ENCODE assay signal across 14 cellular contexts in the genomic region with DNA sequence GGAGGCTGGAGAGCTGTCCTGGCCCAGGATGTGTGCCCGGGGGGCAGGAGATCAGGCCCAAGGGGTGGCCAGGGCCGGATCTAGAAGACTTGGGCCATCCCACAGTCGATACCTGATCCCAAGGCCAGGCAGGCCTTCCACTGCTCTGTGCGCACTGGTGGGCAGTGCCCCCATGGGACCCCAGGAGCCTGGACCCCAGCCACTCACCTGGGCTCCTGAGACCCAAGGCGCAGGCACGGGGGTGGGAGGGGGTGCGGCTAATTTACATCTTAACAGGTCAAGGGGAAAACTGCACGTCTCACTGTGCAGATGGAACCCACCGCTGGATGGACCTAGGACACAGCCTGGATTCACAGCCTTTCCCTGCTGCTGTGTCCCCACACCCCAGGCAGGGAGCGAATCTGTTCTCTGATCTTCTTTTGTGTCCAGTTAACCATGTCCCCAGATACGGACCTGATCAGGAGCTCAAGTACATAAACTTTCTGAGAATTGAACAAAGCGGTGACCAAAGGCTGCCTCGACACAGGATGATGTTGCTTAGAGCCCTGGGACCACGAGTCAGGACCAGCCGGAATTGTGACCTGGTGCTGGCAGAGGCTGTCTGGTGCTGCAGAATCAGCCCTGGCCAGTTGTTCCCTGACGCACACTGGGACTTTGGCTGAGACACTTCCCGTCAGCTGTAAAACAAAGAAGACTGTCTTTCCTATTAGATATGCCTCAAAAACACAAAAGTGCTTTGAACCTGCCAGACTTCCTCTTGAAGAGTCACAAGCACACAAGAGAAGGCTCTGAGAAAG.
DNase-seq lines count a peak whose midpoint lies in the region; ATAC-seq, FAIRE-seq and TF ChIP-seq lines count a peak whose summit lies in the region.
"Had no signal": no experiment of that assay in that cellular context is flagged by ENCODE, and none has a peak within 500 bp of the region (broad histone marks: within the 10 kb centered on the region; RNA-seq: fewer than 3 reads in every experiment).

No MANE protein-coding gene starts in this region.

- WGBS in heart left ventricle, 4 donors = 65 to 78% (median 72%) methylated on average over 13 to 17 of the region's 17 CpGs
- 88% methylated on average over 17 of the region's 17 CpGs; no CpG with 5 or more reads in 1 of the 2 experiments for WGBS in H1 (ENCODE audit: extremely low coverage in 1 of 2, insufficient coverage in 1 of 2, insufficient read length in 1 of 2, insufficient replicate concordance in 2 of 2, low coverage in 1 of 2, low lambda C conversion rate in 2 of 2, missing lambda C conversion rate in 1 of 2), 2 experiments
- WGBS in mesodermal cell (ENCODE audit: insufficient coverage in 2 of 2), 2 experiments = 89 to 91% methylated on average over 14 to 15 of the region's 17 CpGs

- no peak for TF ChIP-seq EP300 in H1 (IDR thresholded peaks at IDR 0.05; ENCODE audit: borderline replicate concordance in 1 of 2, low read depth in 2 of 2, low read length in 2 of 2)

- H3K4me1 ChIP-seq in heart left ventricle (peaks cover 0 to 6% (median 0%) of the 10 kb centered on the region in 12 donors), H1 (replicated peaks in 1 of 4; ENCODE audit: control insufficient read depth in 3 of 4, insufficient read depth in 4 of 4, low read length in 3 of 4) (0 out of 7 replicates have a peak, but pooled peaks cover 0 to 2% (median 0%) of the 10 kb centered on the region in 4 experiments), mesodermal cell (ENCODE audit: control insufficient read depth, insufficient read depth, low read length, poor library complexity, severe bottlenecking) (peaks cover 17% of the 10 kb centered on the region), upper lobe of right lung (no peaks in the 10 kb centered on the region)
- H3K4me1 ChIP-seq: uterus had no signal

- H2BK120ac ChIP-seq in H1 (replicated peaks; ENCODE audit: low read depth, low read length) = no peak overlapping the region

- H3K27me3 ChIP-seq in heart left ventricle (no peaks in the 10 kb centered on the region), H1 (replicated peaks in 1 of 4; ENCODE audit: control insufficient read depth in 3 of 4, extremely low read depth in 1 of 4, insufficient read depth in 3 of 4, low read length in 3 of 4) (no peaks in the 10 kb centered on the region), upper lobe of right lung (peaks cover 4% of the 10 kb centered on the region)
- H3K27me3 ChIP-seq: uterus had no signal

- no peaks in the 10 kb centered on the region for H3K36me3 Mint-ChIP-seq in activated T-helper 2 cell treated with anti-CD3 and anti-CD28 coated beads, Interferon-gamma antibody, Interleukin-2, Interleukin-4, amounts not matched to agents 10 μg/mL and 5 μg/mL and 100 μg/mL, durations not matched to agents 14 hours and 24 hours and 36 hours (ENCODE audit: low read depth)
- H3K36me3 Mint-ChIP-seq: mesothelial cell of epicardium had no signal

- no peak overlapping the region for H2AFZ ChIP-seq in H1 (ENCODE audit: low read length)

- H3K14ac ChIP-seq in H1 (ENCODE audit: insufficient read length) = no peak overlapping the region

- H2BK20ac ChIP-seq in H1 (ENCODE audit: low read length) = no peak overlapping the region

- TF ChIP-seq POLR2A in heart left ventricle (IDR thresholded peaks at IDR 0.05) = no peak
- TF ChIP-seq POLR2A in H1 (IDR thresholded peaks at IDR 0.05; ENCODE audit: control extremely low read depth in 1 of 2, low read depth in 2 of 2, low read length in 2 of 2) = no peak

- H3K27me3 Mint-ChIP-seq in activated T-helper 2 cell treated with anti-CD3 and anti-CD28 coated beads, Interferon-gamma antibody, Interleukin-2, Interleukin-4, amounts not matched to agents 10 μg/mL and 5 μg/mL and 100 μg/mL, durations not matched to agents 14 hours and 24 hours and 36 hours (ENCODE audit: low read depth) = peaks cover 51% of the 10 kb centered on the region

- no peak overlapping the region for H3K4ac ChIP-seq in H1 (replicated peaks; ENCODE audit: insufficient read length, low read depth, low read length)

- H3K56ac ChIP-seq in H1 (replicated peaks; ENCODE audit: insufficient read length, low read depth, low read length) = no peak overlapping the region

- H4K8ac ChIP-seq in H1 (ENCODE audit: extremely low read depth, insufficient read depth, low read length) = peak overlapping the region; percentile 46; the same call in 1 of the 2 replicates

- H3K9ac ChIP-seq in H1 (replicated peaks in 1 of 4; ENCODE audit: extremely low read depth in 1 of 4, low read depth in 3 of 4, low read length in 3 of 4) = no peak overlapping the region

- H2BK15ac ChIP-seq in H1 (ENCODE audit: low read length) = no peak overlapping the region

- H4K5ac ChIP-seq in H1 (ENCODE audit: insufficient read length, low read depth, low read length) = no peak overlapping the region

- H3K23me2 ChIP-seq in H1 (ENCODE audit: low read depth, low read length) = no peaks in the 10 kb centered on the region

- H3K9me3 Mint-ChIP-seq in activated T-helper 2 cell treated with anti-CD3 and anti-CD28 coated beads, Interferon-gamma antibody, Interleukin-2, Interleukin-4, amounts not matched to agents 10 μg/mL and 5 μg/mL and 100 μg/mL, durations not matched to agents 14 hours and 24 hours and 36 hours = no peaks in the 10 kb centered on the region
- H3K9me3 Mint-ChIP-seq: activated T-helper 17 cell treated with anti-CD3 and anti-CD28 coated beads, Interleukin-2, amount 50 U/mL, for 72 hours; dendritic cell treated with granulocyte-macrophage colony-stimulating factor and Interleukin-4, amounts not matched to agents 40 ng/mL and 50 ng/mL, for 4 days; mesothelial cell of epicardium had no signal

- H3K18ac ChIP-seq in H1 (ENCODE audit: extremely low read depth, low read length) = no peak overlapping the region

- POLR2A ChIA-PET in H1 (lab: Charles Lee; ENCODE audit: partially characterized antibody) = no interaction called here

- no peak for TF ChIP-seq CTCF in heart left ventricle (IDR thresholded peaks at IDR 0.05)
- TF ChIP-seq CTCF in H1 (IDR thresholded peaks at IDR 0.05; ENCODE audit: control extremely low read depth in 1 of 3, insufficient read depth in 1 of 3, low read depth in 1 of 3, low read length in 3 of 3) = no peak
- no peak for TF ChIP-seq CTCF in upper lobe of right lung (IDR thresholded peaks at IDR 0.05)

- H2AK5ac ChIP-seq in H1 (ENCODE audit: low read depth, low read length) = no peak overlapping the region

- no peak overlapping the region for H3K4me2 ChIP-seq in H1 (ENCODE audit: insufficient read depth in 1 of 2, low read depth in 2 of 2, low read length in 2 of 2)

- CTCF ChIA-PET in H1 (lab: Charles Lee; ENCODE audit: partially characterized antibody) = interaction anchor here (1.8 kb wide), 1 partner anchor 8 kb away, joined by 6 read pairs; no protein-coding TSS in a partner anchor

- ATAC-seq in heart left ventricle (peak; percentile 10 to 91 (median 47)), Right ventricle myocardium inferior (no peak), upper lobe of right lung (peak; percentile 9)
- ATAC-seq: activated T-helper 17 cell treated with anti-CD3 and anti-CD28 coated beads, Interleukin-2, amount 50 U/mL, for 72 hours had no signal

- no peaks in the 10 kb centered on the region for H4K20me1 ChIP-seq in H1 (replicated peaks in 1 of 2; ENCODE audit: control insufficient read depth in 1 of 2, insufficient read depth in 2 of 2, low read length in 2 of 2)

- H2BK5ac ChIP-seq in H1 (ENCODE audit: low read depth, low read length) = no peak overlapping the region

- H3K27ac Mint-ChIP-seq in activated T-helper 2 cell treated with anti-CD3 and anti-CD28 coated beads, Interferon-gamma antibody, Interleukin-2, Interleukin-4, amounts not matched to agents 10 μg/mL and 5 μg/mL and 100 μg/mL, durations not matched to agents 14 hours and 24 hours and 36 hours = no peak overlapping the region
- H3K27ac Mint-ChIP-seq: activated T-helper 17 cell treated with anti-CD3 and anti-CD28 coated beads, Interleukin-2, amount 50 U/mL, for 72 hours; dendritic cell treated with granulocyte-macrophage colony-stimulating factor and Interleukin-4, amounts not matched to agents 40 ng/mL and 50 ng/mL, for 4 days; mesothelial cell of epicardium had no signal

- no peak overlapping the region for H3K4me3 Mint-ChIP-seq in activated T-helper 2 cell treated with anti-CD3 and anti-CD28 coated beads, Interferon-gamma antibody, Interleukin-2, Interleukin-4, amounts not matched to agents 10 μg/mL and 5 μg/mL and 100 μg/mL, durations not matched to agents 14 hours and 24 hours and 36 hours (ENCODE audit: low read depth)
- H3K4me3 Mint-ChIP-seq: activated T-helper 17 cell treated with anti-CD3 and anti-CD28 coated beads, Interleukin-2, amount 50 U/mL, for 72 hours; dendritic cell treated with granulocyte-macrophage colony-stimulating factor and Interleukin-4, amounts not matched to agents 40 ng/mL and 50 ng/mL, for 4 days; mesothelial cell of epicardium had no signal

- H2BK12ac ChIP-seq in H1 (ENCODE audit: low read depth, low read length) = no peak overlapping the region

- intact Hi-C loops in heart left ventricle (cut with DNase I) = no loop called here
- intact Hi-C loops in Right ventricle myocardium inferior (cut with DNase I) = no loop called here
- intact Hi-C loops in upper lobe of right lung (cut with DNase I) = no loop called here
- intact Hi-C loops in activated T-helper 2 cell treated with anti-CD3 and anti-CD28 coated beads, Interferon-gamma antibody, Interleukin-2, Interleukin-4, amounts not matched to agents 10 μg/mL and 5 μg/mL and 100 μg/mL, durations not matched to agents 14 hours and 24 hours and 36 hours (cut with micrococcal nuclease) = no loop called here

- no peak overlapping the region for H3K4me3 ChIP-seq in heart left ventricle
- no peak overlapping the region for H3K4me3 ChIP-seq in H1 (ENCODE audit: extremely low read depth in 1 of 4, insufficient read depth in 2 of 4, low read depth in 3 of 4, low read length in 4 of 4)
- no peak overlapping the region for H3K4me3 ChIP-seq in mesodermal cell (ENCODE audit: extremely low read depth, insufficient read depth, low read length, poor library complexity, severe bottlenecking)
- H3K4me3 ChIP-seq in upper lobe of right lung = no peak overlapping the region
- H3K4me3 ChIP-seq: uterus had no signal

- H3K23ac ChIP-seq in H1 (ENCODE audit: insufficient read length) = no peak overlapping the region

- H3K79me1 ChIP-seq in H1 (ENCODE audit: low read depth, low read length) = no peaks in the 10 kb centered on the region

- H3K79me2 ChIP-seq in H1 (ENCODE audit: control insufficient read depth in 1 of 2, insufficient read depth in 2 of 2, low read length in 2 of 2) = no peaks in the 10 kb centered on the region

- no peak overlapping the region for H4K91ac ChIP-seq in H1 (replicated peaks; ENCODE audit: insufficient read length, low read length)

- no peaks in the 10 kb centered on the region for H3K36me3 ChIP-seq in heart left ventricle
- H3K36me3 ChIP-seq in H1 (ENCODE audit: control insufficient read depth in 2 of 4, insufficient read depth in 4 of 4, low read length in 3 of 4) = no peaks in the 10 kb centered on the region
- H3K36me3 ChIP-seq in mesodermal cell (ENCODE audit: control insufficient read depth, insufficient read depth, low read length) = no peaks in the 10 kb centered on the region
- H3K36me3 ChIP-seq in upper lobe of right lung = no peaks in the 10 kb centered on the region
- H3K36me3 ChIP-seq: uterus had no signal

- TF ChIP-seq RAD21 in H1 (IDR thresholded peaks at IDR 0.05 in 1 of 2, conservative IDR thresholded peaks at IDR 0.05 in 1 of 2; ENCODE audit: low read depth in 2 of 2, low read length in 2 of 2) = no peak

- H3K27ac ChIP-seq in heart left ventricle (peak overlapping the region in 3 of 12 donors; percentile 12 to 39 (median 34)), H1 (ENCODE audit: low read depth, low read length) (no peak overlapping the region), mesodermal cell (ENCODE audit: low read depth, low read length, severe bottlenecking) (peak overlapping the region; percentile 62), upper lobe of right lung (no peak overlapping the region)
- H3K27ac ChIP-seq: uterus had no signal

- peaks cover 8% of the 10 kb centered on the region for H3K4me1 Mint-ChIP-seq in activated T-helper 2 cell treated with anti-CD3 and anti-CD28 coated beads, Interferon-gamma antibody, Interleukin-2, Interleukin-4, amounts not matched to agents 10 μg/mL and 5 μg/mL and 100 μg/mL, durations not matched to agents 14 hours and 24 hours and 36 hours (ENCODE audit: low read depth)

- DNase-seq in heart left ventricle (peak in 2 of 5 donors; percentile 40 to 49), Right ventricle myocardium inferior (ENCODE audit: missing footprints) (no peak), H1 (ENCODE audit: low read depth in 1 of 2, low spot score in 2 of 2) (peak in 1 of 2 experiments; percentile 20), upper lobe of right lung (no peak), H4 (ENCODE audit: low spot score) (no peak), amniotic stem cell (lab: John Stamatoyannopoulos, UW) (no peak)
- no peak for DNase-seq in activated T-helper 2 cell treated with anti-CD3 and anti-CD28 coated beads, Interferon-gamma antibody, Interleukin-2, Interleukin-4, amounts not matched to agents 10 μg/mL and 5 μg/mL and 100 μg/mL, durations not matched to agents 14 hours and 24 hours and 36 hours (ENCODE audit: low spot score)
- DNase-seq: NCI-H524, RPMI8226 had no signal

- no peak for FAIRE-seq in H1 (lab: Jason Lieb, UNC)

- H3K9me3 ChIP-seq in heart left ventricle (no peaks in the 10 kb centered on the region), H1 (ENCODE audit: insufficient read depth in 2 of 2, low read depth in 1 of 2, low read length in 1 of 2) (no peaks in the 10 kb centered on the region), mesodermal cell (ENCODE audit: control insufficient read depth, low read length) (no peaks in the 10 kb centered on the region), upper lobe of right lung (no peaks in the 10 kb centered on the region)
- H3K9me3 ChIP-seq: uterus had no signal
